Comparison of ENCODE assay signal across 13 cellular contexts in the genomic region with DNA sequence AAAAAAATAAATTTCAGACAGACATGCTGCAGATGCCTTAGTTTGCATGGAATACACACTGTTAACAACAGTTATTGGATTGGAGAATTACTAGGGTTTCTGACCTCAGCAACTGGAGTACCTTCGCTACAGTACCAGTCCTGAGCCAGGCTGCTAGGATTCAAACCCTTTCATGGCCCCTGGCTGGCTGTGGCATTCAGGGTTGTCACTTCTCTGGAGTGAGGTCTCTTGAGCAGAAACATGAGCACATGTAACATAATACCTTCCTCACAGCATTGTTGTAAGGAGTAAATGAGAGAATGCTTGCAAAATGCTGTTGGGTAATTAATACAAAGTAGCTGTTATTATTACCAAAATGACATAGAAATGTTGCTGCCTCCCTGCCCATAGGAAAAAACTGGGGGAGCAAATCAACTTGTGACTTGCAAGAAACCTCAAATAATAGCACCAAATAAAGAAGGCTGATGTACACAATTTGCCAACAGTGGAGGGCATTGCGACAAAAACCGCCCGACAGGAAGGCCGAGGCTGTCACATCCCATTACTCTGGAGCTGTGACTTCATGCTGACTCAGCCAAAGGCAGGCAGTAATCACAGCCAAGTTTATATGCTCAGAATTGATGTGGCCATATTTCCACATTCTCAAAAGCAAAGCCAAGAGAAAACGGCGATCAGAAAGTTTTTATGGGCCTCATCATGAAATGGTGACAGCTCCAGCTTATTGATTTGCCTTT.
DNase-seq lines count a peak whose midpoint lies in the region; TF ChIP-seq lines count a peak whose summit lies in the region.
"Had no signal": no experiment of that assay in that cellular context is flagged by ENCODE, and none has a peak within 500 bp of the region (broad histone marks: within the 10 kb centered on the region; RNA-seq: fewer than 3 reads in every experiment).

No MANE protein-coding gene starts in this region.

- no peaks in the 10 kb centered on the region for H3K79me2 ChIP-seq in parathyroid adenoma

- no peaks in the 10 kb centered on the region for H3K9me3 Mint-ChIP-seq in endodermal cell
- H3K9me3 Mint-ChIP-seq: activated B cell treated with CpG ODN at 0.5 μM for 24 hours had no signal

- no peak overlapping the region for H3K4me3 Mint-ChIP-seq in endodermal cell
- H3K4me3 Mint-ChIP-seq: activated B cell treated with CpG ODN at 0.5 μM for 24 hours had no signal

- whole genome bisulfite sequencing in endodermal cell (ENCODE audit: insufficient coverage in 1 of 2, insufficient read length in 1 of 2), 2 experiments, result 86 to 96% methylated on average over 7 of the region's 7 CpGs
- 38 to 41% methylated on average over 7 of the region's 7 CpGs for WGBS in lower leg skin, 2 donors

- TF ChIP-seq CTCF in endodermal cell (conservative IDR thresholded peaks at IDR 0.05), result no peak
- no peak for TF ChIP-seq CTCF in parathyroid adenoma (IDR thresholded peaks at IDR 0.05)
- no peak for TF ChIP-seq CTCF in lower leg skin (IDR thresholded peaks at IDR 0.05)

- H3K27ac ChIP-seq in endodermal cell (ENCODE audit: low read depth, low read length) (peak overlapping the region; percentile 39), parathyroid adenoma (no peak overlapping the region)
- H3K27ac ChIP-seq: 22Rv1, body of pancreas had no signal

- no peak overlapping the region for H3K27ac Mint-ChIP-seq in endodermal cell
- H3K27ac Mint-ChIP-seq: activated B cell treated with CpG ODN at 0.5 μM for 24 hours had no signal

- no peak overlapping the region for H3K4me3 ChIP-seq in endodermal cell (ENCODE audit: low read length)
- no peak overlapping the region for H3K4me3 ChIP-seq in parathyroid adenoma (ENCODE audit: low read depth, low read length)
- H3K4me3 ChIP-seq in lower leg skin (ENCODE audit: low read depth, poor library complexity, severe bottlenecking), result no peak overlapping the region
- H3K4me3 ChIP-seq: body of pancreas had no signal

- DNase-seq in DMS153 (lab: John Stamatoyannopoulos, UW), result peak; percentile 12
- no peak for DNase-seq in DMS153 treated with DMSO at 0.1 percent for 48 hours (lab: John Stamatoyannopoulos, UW; ENCODE audit: unreplicated experiment)
- peak; percentile 88 for DNase-seq in NCI-H748 (lab: John Stamatoyannopoulos, UW; ENCODE audit: unreplicated experiment)
- DNase-seq in endodermal cell, result no peak
- no peak for DNase-seq in COLO829 (ENCODE audit: low spot score)
- no peak for DNase-seq in activated CD8-positive, alpha-beta memory T cell treated with anti-CD3 and anti-CD28 coated beads, Interleukin-2, amount 50 U/mL, for 48 hours
- no peak for DNase-seq in lower leg skin (ENCODE audit: low spot score in 2 of 2)
- DNase-seq: activated B cell treated with CpG ODN at 0.5 μM for 24 hours, kidney, NCI-H2227 treated with DMSO at 0.1 percent for 48 hours had no signal

- no peaks in the 10 kb centered on the region for H3K36me3 Mint-ChIP-seq in endodermal cell (ENCODE audit: low read depth)

- H3K27me3 Mint-ChIP-seq in endodermal cell (ENCODE audit: insufficient read depth), result no peaks in the 10 kb centered on the region
- H3K27me3 Mint-ChIP-seq: activated B cell treated with CpG ODN at 0.5 μM for 24 hours had no signal

- H3K27me3 ChIP-seq in endodermal cell (ENCODE audit: control insufficient read depth, insufficient read depth, low read length, poor library complexity, severe bottlenecking), result no peaks in the 10 kb centered on the region
- H3K27me3 ChIP-seq in parathyroid adenoma (ENCODE audit: control insufficient read depth, insufficient read depth, low read length), result no peaks in the 10 kb centered on the region
- H3K27me3 ChIP-seq: body of pancreas had no signal

- TF ChIP-seq POLR2A in lower leg skin (IDR thresholded peaks at IDR 0.05), result no peak

- H3K36me3 ChIP-seq in endodermal cell (ENCODE audit: control insufficient read depth, insufficient read depth, low read length), result no peaks in the 10 kb centered on the region
- no peaks in the 10 kb centered on the region for H3K36me3 ChIP-seq in parathyroid adenoma (ENCODE audit: control insufficient read depth, insufficient read depth, low read length)

- H3K9me3 ChIP-seq in endodermal cell (ENCODE audit: control insufficient read depth, low read length) (no peaks in the 10 kb centered on the region), parathyroid adenoma (ENCODE audit: control insufficient read depth, low read length) (no peaks in the 10 kb centered on the region)
- H3K9me3 ChIP-seq: body of pancreas had no signal

- peaks cover 6% of the 10 kb centered on the region for H3K4me1 Mint-ChIP-seq in endodermal cell
- H3K4me1 Mint-ChIP-seq: activated B cell treated with CpG ODN at 0.5 μM for 24 hours had no signal

- no peak overlapping the region for H3K4me2 ChIP-seq in parathyroid adenoma (ENCODE audit: low read length)

- H3K9ac ChIP-seq in endodermal cell (ENCODE audit: extremely low read depth, low read length, poor library complexity, severe bottlenecking) (no peak overlapping the region), parathyroid adenoma (no peak overlapping the region)

- intact Hi-C loops in lower leg skin (cut with DNase I; ENCODE audit: low total_unique reads), result no loop called here

- peak overlapping the region; percentile 22 for H2AFZ ChIP-seq in parathyroid adenoma

- H3K4me1 ChIP-seq in endodermal cell (ENCODE audit: control insufficient read depth, insufficient read depth, low read length) (no peaks in the 10 kb centered on the region), parathyroid adenoma (no peaks in the 10 kb centered on the region)
- H3K4me1 ChIP-seq: body of pancreas had no signal

Comparison
In these comparisons a context has a peak if more than half of its experiments do, and no peak if none do; other contexts are left out.
1. DNase-seq: peak in DMS153 (single experiment) and NCI-H748 (single experiment); none in DMS153 treated with DMSO at 0.1 percent for 48 hours (single experiment), endodermal cell (single experiment), COLO829 (single experiment), activated CD8-positive, alpha-beta memory T cell treated with anti-CD3 and anti-CD28 coated beads, Interleukin-2, amount 50 U/mL, for 48 hours (single experiment) and lower leg skin (0 of 2).